Comparison of ENCODE assay signal across 12 cellular contexts in the genomic region with DNA sequence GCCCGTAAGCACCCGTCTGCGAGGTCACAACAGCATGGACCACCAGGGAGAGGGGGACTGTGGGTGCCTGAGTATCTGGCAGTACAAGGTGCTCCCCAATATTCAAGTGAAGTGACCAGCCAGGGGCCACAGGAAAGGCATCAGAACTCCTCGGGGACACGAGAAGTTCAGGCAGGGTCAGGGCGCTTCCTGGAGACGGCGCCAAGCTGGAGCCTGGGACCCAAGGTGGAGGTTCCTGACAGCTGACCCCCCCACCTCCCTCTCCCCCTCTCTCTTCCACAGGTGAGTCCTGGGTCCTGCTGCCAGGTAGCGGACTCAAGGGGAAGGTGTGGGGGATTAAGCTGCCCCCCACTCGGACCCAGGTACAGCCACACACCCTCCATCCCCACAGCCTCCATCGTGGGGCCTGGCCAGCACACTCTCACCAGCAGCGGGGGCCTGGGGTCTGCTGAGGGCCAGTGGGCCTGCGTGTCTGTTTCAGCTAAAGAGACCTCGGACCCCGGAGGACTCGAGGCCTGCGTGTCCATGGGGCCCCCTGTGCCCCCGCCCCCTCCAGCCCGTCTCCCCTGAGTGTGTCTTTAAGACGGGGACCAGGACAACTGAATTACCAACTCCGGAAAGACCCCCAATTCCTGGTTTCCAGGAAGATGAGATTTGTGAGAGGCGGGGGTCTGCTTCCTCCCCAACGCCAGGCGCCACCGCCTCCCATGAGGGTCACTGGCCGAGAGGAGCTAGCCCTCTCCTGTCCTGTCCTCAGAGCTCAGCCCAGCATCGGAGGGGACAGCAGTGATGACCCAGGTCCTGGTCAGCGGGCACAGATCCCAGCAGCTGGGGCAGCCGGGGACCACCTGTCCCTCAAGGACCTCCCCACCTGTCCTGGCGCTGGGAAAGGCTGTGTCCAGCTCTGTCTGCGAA. TPM values are rescaled to one million over a fixed set of nuclear protein-coding genes. Genes with fewer than 3 reads are reported as not detected.
DNase-seq lines count a peak whose midpoint lies in the region; ATAC-seq and TF ChIP-seq lines count a peak whose summit lies in the region.
"Had no signal": no experiment of that assay in that cellular context is flagged by ENCODE, and none has a peak within 500 bp of the region (broad histone marks: within the 10 kb centered on the region; RNA-seq: fewer than 3 reads in every experiment).

No MANE protein-coding gene starts in this region.

- peak overlapping the region; percentile 45 to 76 (median 57) for H3K4me3 Mint-ChIP-seq in naive thymus-derived CD8-positive, alpha-beta T cell

- TF ChIP-seq CTCF in BJ (IDR thresholded peaks at IDR 0.05; ENCODE audit: insufficient read depth, low read depth, low read length) (no peak), astrocyte of the cerebellum (IDR thresholded peaks at IDR 0.05; ENCODE audit: low read depth, low read length, missing control alignments) (no peak)

- CTCF ChIA-PET in BJ (lab: Yijun Ruan, JAX) = interaction anchor here (1.2 to 1.5 kb wide), 2 partner anchors 12 to 78 kb away, joined by 3 read pairs; no protein-coding TSS in a partner anchor

- H3K9me3 Mint-ChIP-seq in naive thymus-derived CD8-positive, alpha-beta T cell = peaks cover 0 to 4% (median under 1%) of the 10 kb centered on the region in 9 donors

- H3K4me1 ChIP-seq in HAP-1 = no peaks in the 10 kb centered on the region

- in situ Hi-C loops in HAP-1 (cut with MboI; ENCODE audit: low sequenced_read_pairs) = no loop called here
- in situ Hi-C loops in astrocyte of the cerebellum (cut with HindIII; ENCODE audit: low sequenced_read_pairs) = no loop called here

- no peak for DNase-seq in BJ (ENCODE audit: low read depth)
- DNase-seq in HAP-1 (ENCODE audit: low spot score in 2 of 2) = no peak
- DNase-seq in astrocyte of the cerebellum (ENCODE audit: low read depth) = no peak
- DNase-seq in naive thymus-derived CD8-positive, alpha-beta T cell = peak in 1 of 10 donors; percentile 63
- DNase-seq in NCI-H446 (lab: John Stamatoyannopoulos, UW) = no peak
- DNase-seq in midbrain (lab: John Stamatoyannopoulos, UW) = no peak
- DNase-seq: activated CD4-positive, CD25-positive, alpha-beta regulatory T cell; thyroid gland had no signal

- H3K27ac Mint-ChIP-seq in naive thymus-derived CD8-positive, alpha-beta T cell = peak overlapping the region in 9 of 10 donors; percentile 46 to 94 (median 76)

- no peaks in the 10 kb centered on the region for H3K36me3 ChIP-seq in BJ (ENCODE audit: control insufficient read depth, insufficient read depth, low read length)
- H3K36me3 ChIP-seq in HAP-1 (replicated peaks) = no peaks in the 10 kb centered on the region
- H3K36me3 ChIP-seq: thyroid gland had no signal

- no peaks in the 10 kb centered on the region for H3K27me3 Mint-ChIP-seq in naive thymus-derived CD8-positive, alpha-beta T cell

- peaks cover 0 to 2% (median under 1%) of the 10 kb centered on the region in 3 donors for H3K36me3 Mint-ChIP-seq in naive thymus-derived CD8-positive, alpha-beta T cell

- no peak for ATAC-seq in naive thymus-derived CD8-positive, alpha-beta T cell
- no peak for ATAC-seq in HG03280 (IDR thresholded peaks at IDR 0.05; ENCODE audit: unreplicated experiment)
- no peak for ATAC-seq in GM21367 (IDR thresholded peaks at IDR 0.05; ENCODE audit: unreplicated experiment)

- H3K9me3 ChIP-seq in HAP-1 = no peaks in the 10 kb centered on the region
- H3K9me3 ChIP-seq: thyroid gland had no signal

- peak overlapping the region; percentile 39; the same call in 1 of the 2 replicates for H3K4me3 ChIP-seq in BJ (ENCODE audit: low read depth, low read length)
- H3K4me3 ChIP-seq in HAP-1 = peak overlapping the region; percentile 29
- peak overlapping the region; percentile 33 for H3K4me3 ChIP-seq in astrocyte of the cerebellum (ENCODE audit: low read depth, low read length)

- H3K4me1 Mint-ChIP-seq in naive thymus-derived CD8-positive, alpha-beta T cell = peaks cover 0 to 9% (median 3%) of the 10 kb centered on the region in 4 donors

- POLR2A ChIA-PET in BJ (lab: Charles Lee) = no interaction called here
- POLR2A ChIA-PET in naive thymus-derived CD8-positive, alpha-beta T cell (lab: Charles Lee) = interaction anchor here (0.7 kb wide), 1 partner anchor 10 kb away, joined by 3 read pairs; no protein-coding TSS in a partner anchor

- H3K27me3 ChIP-seq in BJ (ENCODE audit: control insufficient read depth, insufficient read depth, low read length) = peaks cover 2% of the 10 kb centered on the region; the same call in 1 of the 2 replicates
- H3K27me3 ChIP-seq in HAP-1 (ENCODE audit: low read depth) = no peaks in the 10 kb centered on the region
- H3K27me3 ChIP-seq: thyroid gland had no signal

RNA-seq across cellular contexts. Expression of a gene that starts 6.2 kb away (rescaled TPM):
- polyA plus RNA-seq in BJ (2011; rRNA removed) = 0.40 TPM in 1 of 2 replicates, not detected in the other
- polyA minus RNA-seq in BJ (2011; rRNA and poly(A)+ RNA removed) = not detected in 2 replicates
- total RNA-seq in naive thymus-derived CD8-positive, alpha-beta T cell = 1 to 10 TPM; 1.5 to 1.6 TPM
- polyA plus RNA-seq in naive thymus-derived CD8-positive, alpha-beta T cell = 1 to 10 TPM in 1 of 3 donors, not detected in 2; 2.3 TPM
- total RNA-seq: bronchial epithelial cell, OCI-LY7 had no signal

RNA-seq across cellular contexts. Expression of a gene that starts 13.7 kb away (rescaled TPM):
- not detected in 2 replicates for polyA plus RNA-seq in BJ (2011; rRNA removed)
- not detected in 2 replicates for polyA minus RNA-seq in BJ (2011; rRNA and poly(A)+ RNA removed)
- total RNA-seq in naive thymus-derived CD8-positive, alpha-beta T cell = under 1 TPM; 0.44 to 0.73 TPM
- polyA plus RNA-seq in naive thymus-derived CD8-positive, alpha-beta T cell = under 1 TPM; 0.30 to 0.62 (median 0.30) TPM
- total RNA-seq: bronchial epithelial cell had no signal

RNA-seq across cellular contexts. Expression of a gene that starts 26.5 kb away (rescaled TPM):
- not detected in 2 replicates for polyA plus RNA-seq in BJ (2011; rRNA removed)
- not detected in 2 replicates for polyA minus RNA-seq in BJ (2011; rRNA and poly(A)+ RNA removed)
- total RNA-seq in naive thymus-derived CD8-positive, alpha-beta T cell = not detected
- polyA plus RNA-seq in naive thymus-derived CD8-positive, alpha-beta T cell = not detected
- total RNA-seq: bronchial epithelial cell, OCI-LY7 had no signal

RNA-seq across cellular contexts. Expression of a gene that starts 31.6 kb away (rescaled TPM):
- 119 and 188 TPM in 2 replicates for polyA plus RNA-seq in BJ (2011; rRNA removed)
- 49.0 and 50.6 TPM in 2 replicates for polyA minus RNA-seq in BJ (2011; rRNA and poly(A)+ RNA removed)
- total RNA-seq in naive thymus-derived CD8-positive, alpha-beta T cell = 100 to 1,000 TPM; 110 to 115 TPM
- 10 to 100 TPM; 73.8 to 86.3 (median 76.7) TPM for polyA plus RNA-seq in naive thymus-derived CD8-positive, alpha-beta T cell

RNA-seq across cellular contexts. Expression of a gene that starts 31.8 kb away (rescaled TPM):
- polyA plus RNA-seq in BJ (2011; rRNA removed) = 16.9 and 20.9 TPM in 2 replicates
- polyA minus RNA-seq in BJ (2011; rRNA and poly(A)+ RNA removed) = 6.2 and 6.3 TPM in 2 replicates
- total RNA-seq in naive thymus-derived CD8-positive, alpha-beta T cell = 10 to 100 TPM; 21.4 to 23.6 TPM
- polyA plus RNA-seq in naive thymus-derived CD8-positive, alpha-beta T cell = 10 to 100 TPM in 2 of 3 donors, 1 to 10 TPM in 1; 8.8 to 24.6 (median 14.6) TPM
